In genomic region chr6:127023001-127023778, GRCh38 we compare ENCODE assay signal across 1 cellular context.
A peak's percentile ranks its signal among the peaks of the same experiment; 100 is the strongest.
TF ChIP-seq lines count a peak whose summit lies in the region.

No MANE protein-coding gene starts in this region.

TF ChIP-seq in HepG2, 621 proteins besides CTCF, POLR2A, EP300 and RAD21 (continued from another document and continues in another):
- peak; percentile 92 for TF ChIP-seq ZGPAT (CRISPR knock-in tag; IDR thresholded peaks at IDR 0.05)
- peak; percentile 68 for TF ChIP-seq FOSL2 (CRISPR knock-in tag; IDR thresholded peaks at IDR 0.05)
- TF ChIP-seq KDM3A (CRISPR knock-in tag; IDR thresholded peaks at IDR 0.05; ENCODE audit: low read depth), result 0 out of 2 replicates have a peak, but pooled peaks have one; percentile 55
- no peak for TF ChIP-seq KIAA2018 (CRISPR knock-in tag; IDR thresholded peaks at IDR 0.05; ENCODE audit: borderline replicate concordance)
- TF ChIP-seq ZNF3 (CRISPR knock-in tag; IDR thresholded peaks at IDR 0.05), result no peak
- TF ChIP-seq CHCHD3 (CRISPR knock-in tag; IDR thresholded peaks at IDR 0.05), result no peak
- TF ChIP-seq POLR2G (IDR thresholded peaks at IDR 0.05; ENCODE audit: low read depth, low read length), result no peak
- TF ChIP-seq ZNF83 (CRISPR knock-in tag; IDR thresholded peaks at IDR 0.05; ENCODE audit: borderline replicate concordance), result no peak
- TF ChIP-seq ZNF224 (CRISPR knock-in tag; IDR thresholded peaks at IDR 0.05), result no peak
- TF ChIP-seq ZBTB43 (CRISPR knock-in tag; conservative IDR thresholded peaks at IDR 0.05), result peak; percentile 78
- TF ChIP-seq SRF (IDR thresholded peaks at IDR 0.05; ENCODE audit: low read depth, low read length), result peak; percentile 26; the same call in 1 of the 2 replicates
- no peak for TF ChIP-seq SRY (CRISPR knock-in tag; IDR thresholded peaks at IDR 0.05)
- TF ChIP-seq TFAP4 (IDR thresholded peaks at IDR 0.05; ENCODE audit: borderline replicate concordance, low read depth), result 0 out of 2 replicates have a peak, but pooled peaks have one; percentile 29
- TF ChIP-seq TEAD3 (CRISPR knock-in tag; optimal IDR thresholded peaks at IDR 0.05; ENCODE audit: borderline replicate concordance), result peak; percentile 86
- peak; percentile 98 for TF ChIP-seq ARID5B (CRISPR knock-in tag; IDR thresholded peaks at IDR 0.05)
- 0 out of 2 replicates have a peak, but pooled peaks have one; percentile 52 for TF ChIP-seq HNF1A (IDR thresholded peaks at IDR 0.05; ENCODE audit: low read depth)
- TF ChIP-seq HNF1A (CRISPR knock-in tag; IDR thresholded peaks at IDR 0.05; ENCODE audit: borderline replicate concordance), result peak; percentile 79; the same call in 1 of the 2 replicates
- TF ChIP-seq FOXK1 (CRISPR knock-in tag; IDR thresholded peaks at IDR 0.05; ENCODE audit: borderline replicate concordance, low read depth), result no peak
- TF ChIP-seq DPF2 (CRISPR knock-in tag; IDR thresholded peaks at IDR 0.05; ENCODE audit: borderline replicate concordance, low read depth), result no peak
- no peak for TF ChIP-seq TRIM24 (CRISPR knock-in tag; IDR thresholded peaks at IDR 0.05)
- no peak; the same call in 1 of the 2 replicates for TF ChIP-seq DDIT3 (CRISPR knock-in tag; IDR thresholded peaks at IDR 0.05)
- peak; percentile 90 for TF ChIP-seq NCOA2 (CRISPR knock-in tag; IDR thresholded peaks at IDR 0.05)
- peak; percentile 95; the same call in 1 of the 2 replicates for TF ChIP-seq ZNF512B (CRISPR knock-in tag; IDR thresholded peaks at IDR 0.05; ENCODE audit: borderline replicate concordance)
- TF ChIP-seq NFE2L1 (CRISPR knock-in tag; IDR thresholded peaks at IDR 0.05; ENCODE audit: borderline replicate concordance), result no peak
- no peak for TF ChIP-seq ZNF446 (CRISPR knock-in tag; IDR thresholded peaks at IDR 0.05)
- TF ChIP-seq TP53 (CRISPR knock-in tag; conservative IDR thresholded peaks at IDR 0.05), result no peak
- peak; percentile 37; the same call in 1 of the 2 replicates for TF ChIP-seq FOXO1 (CRISPR knock-in tag; IDR thresholded peaks at IDR 0.05)
- no peak for TF ChIP-seq ZNF781 (CRISPR knock-in tag; IDR thresholded peaks at IDR 0.05; ENCODE audit: borderline replicate concordance, not compliant biosample characterization)
- no peak for TF ChIP-seq ASH2L (IDR thresholded peaks at IDR 0.05; ENCODE audit: insufficient read length, low read depth, low read length)
- no peak for TF ChIP-seq ZNF788 (CRISPR knock-in tag; IDR thresholded peaks at IDR 0.05; ENCODE audit: borderline replicate concordance)
- TF ChIP-seq NR1H2 (CRISPR knock-in tag; IDR thresholded peaks at IDR 0.05; ENCODE audit: borderline replicate concordance, low read depth), result no peak
- TF ChIP-seq ZNF432 (CRISPR knock-in tag; IDR thresholded peaks at IDR 0.05; ENCODE audit: borderline replicate concordance), result no peak
- TF ChIP-seq ZBTB7B (CRISPR knock-in tag; IDR thresholded peaks at IDR 0.05), result no peak
- peak; percentile 36; the same call in 1 of the 2 replicates for TF ChIP-seq ZNF562 (CRISPR knock-in tag; IDR thresholded peaks at IDR 0.05; ENCODE audit: borderline replicate concordance)
